Comparison of ENCODE assay signal across 25 cellular contexts in the genomic region with DNA sequence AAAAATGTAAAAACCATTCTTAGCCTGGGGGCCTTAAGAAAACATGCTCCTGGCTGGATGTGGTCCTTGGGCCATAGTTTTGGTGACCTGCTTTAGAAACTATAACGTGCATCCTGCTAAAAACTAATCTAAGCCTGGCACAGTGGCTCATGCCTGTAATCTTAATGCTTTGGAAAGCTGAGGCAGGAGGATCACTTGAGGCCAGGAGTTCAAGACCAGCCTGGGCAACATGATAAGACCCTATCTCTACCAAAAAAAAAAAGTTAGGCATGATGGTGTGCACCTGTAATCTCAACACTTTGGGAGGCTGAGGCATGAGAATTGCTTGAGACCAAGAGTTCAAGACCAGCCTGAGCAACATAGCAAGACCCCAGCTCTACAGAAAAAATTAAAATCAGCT.
"Had no signal": no experiment of that assay in that cellular context is flagged by ENCODE, and none has a peak within 500 bp of the region (broad histone marks: within the 10 kb centered on the region; RNA-seq: fewer than 3 reads in every experiment).

No MANE protein-coding gene starts in this region.

- H3K4me1 Mint-ChIP-seq: nephron, neural crest cell had no signal

- H3K4me3 Mint-ChIP-seq: naive thymus-derived CD8-positive, alpha-beta T cell; nephron; neural crest cell; stimulated activated naive B cell treated with anti-CD40 and anti-IgM and Interleukin-4, amounts not matched to agents 10 μg/mL and 1 μg/mL and 100 μg/mL, for 72 hours had no signal

- H3K27ac Mint-ChIP-seq: nephron; stimulated activated naive B cell treated with anti-CD40 and anti-IgM and Interleukin-4, amounts not matched to agents 10 μg/mL and 1 μg/mL and 100 μg/mL, for 72 hours had no signal

- DNase-seq: hippocampal formation; left colon; left lung; lower lobe of right lung; mammary epithelial cell; mesenchymal stem cell; naive thymus-derived CD8-positive, alpha-beta T cell; nucleus accumbens; pancreas; retina; right cardiac atrium; stimulated activated CD4-positive, alpha-beta T cell treated with anti-CD3 and anti-CD28 coated beads, Interleukin-12 subunit alpha, Interleukin-12 subunit beta, amount 100 ng/mL, for 4 hours; stimulated activated CD4-positive, alpha-beta T cell treated with anti-CD3 and anti-CD28 coated beads, Interleukin-15, amount 100 ng/mL, for 24 hours; stimulated activated CD4-positive, alpha-beta T cell treated with anti-CD3 and anti-CD28 coated beads, Interleukin-2, amount 100 ng/mL, for 24 hours; stimulated activated CD4-positive, alpha-beta T cell treated with anti-CD3 and anti-CD28 coated beads, Interleukin-4, amount 100 ng/mL, for 1 hour; stimulated activated naive B cell treated with anti-CD40 and anti-IgM and Interleukin-4, amounts not matched to agents 10 μg/mL and 1 μg/mL and 100 μg/mL, for 72 hours; stimulated activated naive CD8-positive, alpha-beta T cell treated with anti-CD3 and anti-CD28 coated beads, Interleukin-15, Interleukin-2, amounts not matched to agents 100 U/mL and 50 U/mL, for 24 hours; stomach; tibial artery; trophoblast cell; uterus had no signal

- ATAC-seq: left colon; left lung; lower lobe of right lung; naive thymus-derived CD8-positive, alpha-beta T cell; pancreas; right cardiac atrium; sciatic nerve; stimulated activated naive B cell treated with anti-CD40 and anti-IgM and Interleukin-4, amounts not matched to agents 10 μg/mL and 1 μg/mL and 100 μg/mL, for 72 hours; stimulated activated naive CD8-positive, alpha-beta T cell treated with anti-CD3 and anti-CD28 coated beads, Interleukin-15, Interleukin-2, amounts not matched to agents 100 U/mL and 50 U/mL, for 24 hours; upper lobe of right lung had no signal

- H3K27me3 Mint-ChIP-seq: naive thymus-derived CD8-positive, alpha-beta T cell; stimulated activated naive B cell treated with anti-CD40 and anti-IgM and Interleukin-4, amounts not matched to agents 10 μg/mL and 1 μg/mL and 100 μg/mL, for 72 hours had no signal
